Comparison of ENCODE assay signal across 26 cellular contexts in the genomic region with DNA sequence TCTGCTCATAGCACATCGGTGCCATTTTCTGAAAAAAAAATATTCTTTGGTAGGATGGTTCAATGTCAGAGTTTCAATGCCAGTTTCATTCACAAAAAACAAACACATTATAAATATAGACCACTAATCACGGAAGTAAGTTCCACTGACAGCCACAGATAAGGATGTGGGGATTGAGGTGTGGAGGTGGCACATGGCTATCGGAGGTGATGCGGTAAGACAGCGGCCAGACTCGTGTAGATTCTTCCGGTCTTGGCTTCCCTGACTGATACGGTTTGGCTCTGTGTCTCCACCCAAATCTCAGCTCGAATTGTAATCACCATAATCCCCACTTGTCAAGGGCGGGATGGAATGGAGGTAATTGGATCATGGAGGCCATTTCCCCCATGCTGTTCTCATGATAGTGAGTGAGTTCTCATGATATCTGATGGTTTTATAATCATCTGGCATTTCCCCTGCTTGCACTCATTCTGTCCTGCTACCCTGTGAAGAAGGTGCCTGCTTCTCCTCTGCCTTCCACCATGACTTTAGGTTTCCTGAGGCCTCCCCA.
"Had no signal": no experiment of that assay in that cellular context is flagged by ENCODE, and none has a peak within 500 bp of the region (broad histone marks: within the 10 kb centered on the region; RNA-seq: fewer than 3 reads in every experiment).

No MANE protein-coding gene starts in this region.

- H3K36me3 Mint-ChIP-seq: stimulated activated naive B cell treated with anti-CD40 and anti-IgM and Interleukin-4, amounts not matched to agents 10 μg/mL and 1 μg/mL and 100 μg/mL, for 72 hours had no signal

- H3K27ac ChIP-seq: colonic mucosa, esophagus squamous epithelium, heart right ventricle, lower lobe of right lung, ovary, psoas muscle, sigmoid colon, thoracic aorta, transverse colon, vagina had no signal

- H3K36me3 ChIP-seq: colonic mucosa, esophagus squamous epithelium, heart right ventricle, lower lobe of right lung, ovary, sigmoid colon, thoracic aorta, transverse colon, vagina had no signal

- H3K27me3 Mint-ChIP-seq: dendritic cell treated with granulocyte-macrophage colony-stimulating factor and Interleukin-4, amounts not matched to agents 40 ng/mL and 50 ng/mL, for 4 days; stimulated activated naive B cell treated with anti-CD40 and anti-IgM and Interleukin-4, amounts not matched to agents 10 μg/mL and 1 μg/mL and 100 μg/mL, for 72 hours; stimulated activated naive CD8-positive, alpha-beta T cell treated with anti-CD3 and anti-CD28 coated beads, Interleukin-15, Interleukin-2, amounts not matched to agents 100 ng/mL and 50 ng/mL, for 24 hours had no signal

- H3K4me1 Mint-ChIP-seq: stimulated activated naive B cell treated with anti-CD40 and anti-IgM and Interleukin-4, amounts not matched to agents 10 μg/mL and 1 μg/mL and 100 μg/mL, for 72 hours had no signal

- ATAC-seq: heart right ventricle; left ventricle myocardium superior; psoas muscle; right cardiac atrium; stimulated activated naive B cell treated with anti-CD40 and anti-IgM and Interleukin-4, amounts not matched to agents 10 μg/mL and 1 μg/mL and 100 μg/mL, for 72 hours had no signal

- H3K4me1 ChIP-seq: colonic mucosa, esophagus squamous epithelium, heart right ventricle, lower lobe of right lung, psoas muscle, sigmoid colon, transverse colon, vagina had no signal

- DNase-seq: colonic mucosa; effector CD8-positive, alpha-beta T cell; erythroblast; esophagus squamous epithelium; foreskin melanocyte; glutamatergic neuron; heart right ventricle; hippocampal formation; islet precursor cell; kidney glomerular epithelial cell; left ventricle myocardium superior; lower lobe of right lung; nephron progenitor cell; nucleus accumbens; ovary; posterior cingulate gyrus; psoas muscle; right cardiac atrium; sigmoid colon; stimulated activated CD4-positive, alpha-beta T cell treated with anti-CD3 and anti-CD28 coated beads, Interleukin-2, amount 100 ng/mL, for 24 hours; stimulated activated naive B cell treated with anti-CD40 and anti-IgM and Interleukin-4, amounts not matched to agents 10 μg/mL and 1 μg/mL and 100 μg/mL, for 72 hours; transverse colon had no signal

- H3K4me3 Mint-ChIP-seq: dendritic cell treated with granulocyte-macrophage colony-stimulating factor and Interleukin-4, amounts not matched to agents 40 ng/mL and 50 ng/mL, for 4 days; nephron progenitor cell; stimulated activated naive B cell treated with anti-CD40 and anti-IgM and Interleukin-4, amounts not matched to agents 10 μg/mL and 1 μg/mL and 100 μg/mL, for 72 hours; stimulated activated naive CD8-positive, alpha-beta T cell treated with anti-CD3 and anti-CD28 coated beads, Interleukin-15, Interleukin-2, amounts not matched to agents 100 ng/mL and 50 ng/mL, for 24 hours had no signal

- H3K27ac Mint-ChIP-seq: dendritic cell treated with granulocyte-macrophage colony-stimulating factor and Interleukin-4, amounts not matched to agents 40 ng/mL and 50 ng/mL, for 4 days; nephron progenitor cell; stimulated activated naive B cell treated with anti-CD40 and anti-IgM and Interleukin-4, amounts not matched to agents 10 μg/mL and 1 μg/mL and 100 μg/mL, for 72 hours; stimulated activated naive CD8-positive, alpha-beta T cell treated with anti-CD3 and anti-CD28 coated beads, Interleukin-15, Interleukin-2, amounts not matched to agents 100 ng/mL and 50 ng/mL, for 24 hours had no signal

- H3K27me3 ChIP-seq: colonic mucosa, esophagus squamous epithelium, ovary, sigmoid colon, transverse colon, vagina had no signal

- H3K4me3 ChIP-seq: colonic mucosa, esophagus squamous epithelium, heart right ventricle, lower lobe of right lung, ovary, psoas muscle, sigmoid colon, thoracic aorta, transverse colon, vagina had no signal

- H3K9me3 ChIP-seq: colonic mucosa, esophagus squamous epithelium, lower lobe of right lung, ovary, psoas muscle, sigmoid colon, thoracic aorta, transverse colon, vagina had no signal
